16 cellular contexts compared by ENCODE assay signal in genomic region chr22:29150701-29151100, GRCh38. TPM values are rescaled to one million over a fixed set of nuclear protein-coding genes. Genes with fewer than 3 reads are reported as not detected.
DNase-seq lines count a peak whose midpoint lies in the region; ATAC-seq and TF ChIP-seq lines count a peak whose summit lies in the region.
"Had no signal": no experiment of that assay in that cellular context is flagged by ENCODE, and none has a peak within 500 bp of the region (broad histone marks: within the 10 kb centered on the region; RNA-seq: fewer than 3 reads in every experiment).

No MANE protein-coding gene starts in this region.

- H4K20me1 ChIP-seq in neural progenitor cell (ENCODE audit: low read depth): no peaks in the 10 kb centered on the region

- no peaks in the 10 kb centered on the region for H3K9me3 Mint-ChIP-seq in chondrocyte (ENCODE audit: low read depth)
- H3K9me3 Mint-ChIP-seq in neural progenitor cell: no peaks in the 10 kb centered on the region
- no peaks in the 10 kb centered on the region for H3K9me3 Mint-ChIP-seq in activated CD4-positive, alpha-beta T cell treated with anti-CD3 and anti-CD28 coated beads, Interleukin-2, amount 10 ng/mL, durations not matched to agents 7 days and 5 days
- H3K9me3 Mint-ChIP-seq: CD8-positive, alpha-beta memory T cell had no signal

- peaks cover 51% of the 10 kb centered on the region for H3F3A ChIP-seq in neural progenitor cell (ENCODE audit: low read depth)

- no peak for ATAC-seq in HG03342 (IDR thresholded peaks at IDR 0.05; ENCODE audit: unreplicated experiment)
- ATAC-seq in GM21619 (IDR thresholded peaks at IDR 0.05; ENCODE audit: unreplicated experiment): no peak

- no peak overlapping the region for H2AFZ ChIP-seq in neural progenitor cell (replicated peaks)

- H3K79me2 ChIP-seq in neural progenitor cell (ENCODE audit: low read depth): no peaks in the 10 kb centered on the region

- WGBS in suprapubic skin: 82% methylated on average over 7 of the region's 9 CpGs

- POLR2A ChIA-PET in activated CD4-positive, alpha-beta T cell treated with anti-CD3 and anti-CD28 coated beads, Interleukin-2, amount 10 ng/mL, durations not matched to agents 7 days and 5 days (lab: Charles Lee): no interaction called here

- peaks cover 5% of the 10 kb centered on the region for H3K27me3 ChIP-seq in neural progenitor cell
- H3K27me3 ChIP-seq in suprapubic skin: no peaks in the 10 kb centered on the region

- TF ChIP-seq CTCF in chondrocyte (IDR thresholded peaks at IDR 0.05): no peak
- TF ChIP-seq CTCF in neural progenitor cell (IDR thresholded peaks at IDR 0.05): no peak
- no peak for TF ChIP-seq CTCF in suprapubic skin (IDR thresholded peaks at IDR 0.05)
- no peak for TF ChIP-seq CTCF in foreskin fibroblast (IDR thresholded peaks at IDR 0.05; ENCODE audit: low read depth, low read length)

- H3K36me3 Mint-ChIP-seq in chondrocyte (ENCODE audit: low read depth): no peaks in the 10 kb centered on the region
- peaks cover 5% of the 10 kb centered on the region for H3K36me3 Mint-ChIP-seq in neural progenitor cell
- no peaks in the 10 kb centered on the region for H3K36me3 Mint-ChIP-seq in activated CD4-positive, alpha-beta T cell treated with anti-CD3 and anti-CD28 coated beads, Interleukin-2, amount 10 ng/mL, durations not matched to agents 7 days and 5 days (ENCODE audit: low read depth)
- H3K36me3 Mint-ChIP-seq: CD8-positive, alpha-beta memory T cell had no signal

- CTCF ChIA-PET in activated CD4-positive, alpha-beta T cell treated with anti-CD3 and anti-CD28 coated beads, Interleukin-2, amount 10 ng/mL, durations not matched to agents 7 days and 5 days (lab: Charles Lee): no interaction called here

- H3K9me3 ChIP-seq in neural progenitor cell (ENCODE audit: low read depth) (no peaks in the 10 kb centered on the region), suprapubic skin (no peaks in the 10 kb centered on the region)
- H3K9me3 ChIP-seq: BLaER1 had no signal

- no peak overlapping the region for H3K9ac ChIP-seq in neural progenitor cell
- H3K9ac ChIP-seq: BLaER1 had no signal

- no peaks in the 10 kb centered on the region for H3K36me3 ChIP-seq in neural progenitor cell
- peaks cover 34% of the 10 kb centered on the region for H3K36me3 ChIP-seq in suprapubic skin
- H3K36me3 ChIP-seq: BLaER1 had no signal

- peak overlapping the region; percentile 33 for H3K4me2 ChIP-seq in neural progenitor cell
- H3K4me2 ChIP-seq: BLaER1 had no signal

- no peak overlapping the region for H3K4me3 Mint-ChIP-seq in chondrocyte (ENCODE audit: unreplicated experiment)
- H3K4me3 Mint-ChIP-seq in neural progenitor cell: peak overlapping the region; percentile 43
- no peak overlapping the region for H3K4me3 Mint-ChIP-seq in activated CD4-positive, alpha-beta T cell treated with anti-CD3 and anti-CD28 coated beads, Interleukin-2, amount 10 ng/mL, durations not matched to agents 7 days and 5 days
- H3K4me3 Mint-ChIP-seq: CD8-positive, alpha-beta memory T cell had no signal

- H3K27me3 Mint-ChIP-seq in chondrocyte (ENCODE audit: low read depth) (peaks cover 3% of the 10 kb centered on the region), neural progenitor cell (ENCODE audit: insufficient read depth, low read depth) (peaks cover 5% of the 10 kb centered on the region)
- peaks cover 20% of the 10 kb centered on the region for H3K27me3 Mint-ChIP-seq in activated CD4-positive, alpha-beta T cell treated with anti-CD3 and anti-CD28 coated beads, Interleukin-2, amount 10 ng/mL, durations not matched to agents 7 days and 5 days

- no peak overlapping the region for H3K27ac Mint-ChIP-seq in chondrocyte (ENCODE audit: unreplicated experiment)
- H3K27ac Mint-ChIP-seq in neural progenitor cell: peak overlapping the region; percentile 64
- no peak overlapping the region for H3K27ac Mint-ChIP-seq in activated CD4-positive, alpha-beta T cell treated with anti-CD3 and anti-CD28 coated beads, Interleukin-2, amount 10 ng/mL, durations not matched to agents 7 days and 5 days
- H3K27ac Mint-ChIP-seq: CD8-positive, alpha-beta memory T cell had no signal

- no peak overlapping the region for H3K27ac ChIP-seq in neural progenitor cell
- H3K27ac ChIP-seq in suprapubic skin: no peak overlapping the region
- H3K27ac ChIP-seq: BLaER1 had no signal

- no peak for TF ChIP-seq POLR2A in suprapubic skin (IDR thresholded peaks at IDR 0.05)

- H3K4me3 ChIP-seq in neural progenitor cell (no peak overlapping the region), suprapubic skin (no peak overlapping the region), foreskin fibroblast (ENCODE audit: low read depth in 1 of 2, low read length in 2 of 2) (no peak overlapping the region)
- H3K4me3 ChIP-seq: BLaER1 had no signal

- H3K4me1 Mint-ChIP-seq in chondrocyte (ENCODE audit: low read depth) (peaks cover 15% of the 10 kb centered on the region), neural progenitor cell (peaks cover 73% of the 10 kb centered on the region)
- H3K4me1 Mint-ChIP-seq in activated CD4-positive, alpha-beta T cell treated with anti-CD3 and anti-CD28 coated beads, Interleukin-2, amount 10 ng/mL, durations not matched to agents 7 days and 5 days: peaks cover 12% of the 10 kb centered on the region

- TF ChIP-seq EP300 in suprapubic skin (IDR thresholded peaks at IDR 0.05): no peak

- peak; percentile 56 for DNase-seq in chondrocyte (ENCODE audit: low spot score)
- DNase-seq in islet precursor cell: peak; percentile 38
- no peak for DNase-seq in neural progenitor cell (ENCODE audit: low spot score)
- peak; percentile 37 to 63 for DNase-seq in suprapubic skin (ENCODE audit: low spot score in 2 of 2)
- no peak for DNase-seq in activated CD4-positive, alpha-beta T cell treated with anti-CD3 and anti-CD28 coated beads, Interleukin-2, amount 10 ng/mL, durations not matched to agents 7 days and 5 days
- DNase-seq in foreskin fibroblast: no peak
- DNase-seq: CD8-positive, alpha-beta memory T cell; Karpas-422; MM.1S; NCI-H1105; NCI-H1694 treated with DMSO at 0.1 percent for 48 hours; NCI-H446; NCI-H748 treated with DMSO at 0.1 percent for 48 hours had no signal

- H3K4me1 ChIP-seq in neural progenitor cell (peaks cover 62% of the 10 kb centered on the region), suprapubic skin (peaks cover 33% of the 10 kb centered on the region)
- H3K4me1 ChIP-seq: BLaER1 had no signal

RNA-seq across cellular contexts. Expression of gene EMID1, which starts 55.0 kb away (rescaled TPM):
- total RNA-seq in chondrocyte (0.33 to 0.41 TPM in 2 of 3 replicates, not detected in the other), neural progenitor cell (ENCODE audit: low replicate concordance) (6.7 and 17.7 TPM in 2 replicates), suprapubic skin (1 to 10 TPM; 1.6 to 7.4 (median 2.9) TPM)
- total RNA-seq in activated CD4-positive, alpha-beta T cell treated with anti-CD3 and anti-CD28 coated beads, Interleukin-2, amount 10 ng/mL, durations not matched to agents 7 days and 5 days: not detected
- total RNA-seq: CD8-positive, alpha-beta memory T cell had no signal

Comparison
In these comparisons a context has a peak if more than half of its experiments do, and no peak if none do; other contexts are left out.
1. DNase-seq: peak in chondrocyte (single experiment), islet precursor cell (single experiment) and suprapubic skin (2 of 2); none in neural progenitor cell (single experiment), activated CD4-positive, alpha-beta T cell treated with anti-CD3 and anti-CD28 coated beads, Interleukin-2, amount 10 ng/mL, durations not matched to agents 7 days and 5 days (single experiment) and foreskin fibroblast (0 of 2).